12 cellular contexts compared by ENCODE assay signal in the genomic region with DNA sequence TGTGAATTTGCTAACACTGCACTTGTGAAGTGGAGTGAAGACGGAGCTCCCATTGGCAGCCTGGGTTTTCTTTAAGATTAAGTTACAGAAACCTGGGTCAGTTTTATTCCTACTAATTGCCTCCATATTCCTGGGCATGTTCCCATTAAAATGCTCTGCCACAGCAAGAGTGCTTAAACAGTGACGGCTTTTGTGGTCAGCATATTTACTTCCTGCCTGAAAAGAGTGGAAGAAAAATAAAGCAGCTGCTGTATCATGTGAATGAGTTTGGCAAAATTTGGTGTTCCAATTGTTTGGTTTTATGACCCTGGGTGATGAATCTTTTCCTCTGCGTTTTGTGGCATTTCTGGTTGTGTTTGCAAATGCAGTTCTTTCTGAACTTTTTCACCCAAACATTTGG.
DNase-seq lines count a peak whose midpoint lies in the region; ATAC-seq, FAIRE-seq and TF ChIP-seq lines count a peak whose summit lies in the region.
"Had no signal": no experiment of that assay in that cellular context is flagged by ENCODE, and none has a peak within 500 bp of the region (broad histone marks: within the 10 kb centered on the region; RNA-seq: fewer than 3 reads in every experiment).

No MANE protein-coding gene starts in this region.

- H3K4me3 ChIP-seq in fibroblast of the aortic adventitia (ENCODE audit: low read depth, low read length) (no peak overlapping the region), small intestine (ENCODE audit: low read depth in 1 of 2, low read length in 2 of 2) (no peak overlapping the region), ascending aorta (no peak overlapping the region), ovary (no peak overlapping the region)
- H3K4me3 ChIP-seq in CD8-positive, alpha-beta T cell (ENCODE audit: low read depth, low read length), result no peak overlapping the region

- no peak overlapping the region for H3K4me3 Mint-ChIP-seq in CD8-positive, alpha-beta T cell
- H3K4me3 Mint-ChIP-seq: stimulated activated naive CD8-positive, alpha-beta T cell treated with anti-CD3 and anti-CD28 coated beads, Interleukin-15, amount 100 ng/mL, for 72 hours had no signal

- no peaks in the 10 kb centered on the region for H3K36me3 ChIP-seq in small intestine (ENCODE audit: control insufficient read depth in 2 of 2, insufficient read depth in 2 of 2, low read length in 2 of 2)
- no peaks in the 10 kb centered on the region for H3K36me3 ChIP-seq in ascending aorta
- H3K36me3 ChIP-seq in ovary, result no peaks in the 10 kb centered on the region
- no peaks in the 10 kb centered on the region for H3K36me3 ChIP-seq in CD8-positive, alpha-beta T cell (ENCODE audit: insufficient read depth, low read length)

- H3K27me3 Mint-ChIP-seq in CD8-positive, alpha-beta T cell (ENCODE audit: low read depth), result no peaks in the 10 kb centered on the region
- H3K27me3 Mint-ChIP-seq: stimulated activated naive CD8-positive, alpha-beta T cell treated with anti-CD3 and anti-CD28 coated beads, Interleukin-15, amount 100 ng/mL, for 72 hours had no signal

- DNase-seq in GM04504 (ENCODE audit: low read depth) (peak; percentile 65), NCI-H510A treated with DMSO at 0.1 percent for 48 hours (lab: John Stamatoyannopoulos, UW) (peak; percentile 45), fibroblast of the aortic adventitia (ENCODE audit: low read depth) (peak; percentile 71), small intestine (peak; percentile 3), ascending aorta (ENCODE audit: low spot score in 2 of 2) (no peak), ovary (no peak), T-helper 2 cell (no peak)
- DNase-seq in CD8-positive, alpha-beta T cell, result no peak
- DNase-seq: activated CD8-positive, alpha-beta memory T cell treated with anti-CD3 and anti-CD28 coated beads, Interleukin-2, amount 50 U/mL, for 4 hours; NCI-H1436 treated with DMSO at 0.1 percent for 48 hours; stimulated activated naive CD8-positive, alpha-beta T cell treated with anti-CD3 and anti-CD28 coated beads, Interleukin-15, amount 100 ng/mL, for 72 hours; T-helper 9 cell had no signal

- no peaks in the 10 kb centered on the region for H3K4me1 Mint-ChIP-seq in CD8-positive, alpha-beta T cell (ENCODE audit: low read depth)
- H3K4me1 Mint-ChIP-seq: stimulated activated naive CD8-positive, alpha-beta T cell treated with anti-CD3 and anti-CD28 coated beads, Interleukin-15, amount 100 ng/mL, for 72 hours had no signal

- POLR2A ChIA-PET in CD8-positive, alpha-beta T cell (lab: Charles Lee), result no interaction called here

- no peaks in the 10 kb centered on the region for H3K9me3 ChIP-seq in small intestine (ENCODE audit: control insufficient read depth, low read depth)
- no peaks in the 10 kb centered on the region for H3K9me3 ChIP-seq in ascending aorta
- no peaks in the 10 kb centered on the region for H3K9me3 ChIP-seq in ovary
- H3K9me3 ChIP-seq in CD8-positive, alpha-beta T cell (ENCODE audit: low read length), result no peaks in the 10 kb centered on the region

- WGBS in small intestine, 3 donors, result 47 to 85% (median 64%) methylated on average over 3 of the region's 3 CpGs
- 6 to 12% (median 7%) methylated on average over 3 of the region's 3 CpGs for WGBS in ovary, 3 donors

- intact Hi-C loops in ascending aorta (cut with DNase I), result no loop called here
- intact Hi-C loops in ovary (cut with DNase I), result no loop called here
- intact Hi-C loops in CD8-positive, alpha-beta T cell (cut with DNase I, micrococcal nuclease), result no loop called here

- H3K27me3 ChIP-seq in small intestine (ENCODE audit: control insufficient read depth in 2 of 2, insufficient read depth in 2 of 2, low read length in 2 of 2) (no peaks in the 10 kb centered on the region), ascending aorta (no peaks in the 10 kb centered on the region), ovary (no peaks in the 10 kb centered on the region)
- H3K27me3 ChIP-seq in CD8-positive, alpha-beta T cell (ENCODE audit: insufficient read depth, low read length), result no peaks in the 10 kb centered on the region

- no peaks in the 10 kb centered on the region for H3K4me1 ChIP-seq in small intestine (ENCODE audit: control insufficient read depth in 2 of 2, insufficient read depth in 1 of 2, low read depth in 1 of 2, low read length in 1 of 2)
- H3K4me1 ChIP-seq in ascending aorta, result no peaks in the 10 kb centered on the region
- no peaks in the 10 kb centered on the region for H3K4me1 ChIP-seq in ovary (ENCODE audit: insufficient read depth)
- H3K4me1 ChIP-seq in CD8-positive, alpha-beta T cell (ENCODE audit: insufficient read depth, low read length), result no peaks in the 10 kb centered on the region

- no peak for TF ChIP-seq EP300 in ovary (IDR thresholded peaks at IDR 0.05)

- no peaks in the 10 kb centered on the region for H3K36me3 Mint-ChIP-seq in CD8-positive, alpha-beta T cell

- no peak for FAIRE-seq in small intestine (lab: Jason Lieb, UNC)

- H3K9me3 Mint-ChIP-seq in CD8-positive, alpha-beta T cell, result peaks cover 4% of the 10 kb centered on the region

- H3K27ac Mint-ChIP-seq in CD8-positive, alpha-beta T cell, result no peak overlapping the region

- H3K27ac ChIP-seq in small intestine (ENCODE audit: low read depth in 1 of 2, low read length in 1 of 2) (no peak overlapping the region), ascending aorta (no peak overlapping the region), ovary (no peak overlapping the region)
- no peak overlapping the region for H3K27ac ChIP-seq in CD8-positive, alpha-beta T cell (ENCODE audit: low read depth, low read length)

- CTCF ChIA-PET in CD8-positive, alpha-beta T cell (lab: Charles Lee), result no interaction called here

- TF ChIP-seq CTCF in fibroblast of the aortic adventitia (IDR thresholded peaks at IDR 0.05; ENCODE audit: insufficient read depth, low read length) (no peak), ascending aorta (IDR thresholded peaks at IDR 0.05) (no peak), ovary (IDR thresholded peaks at IDR 0.05) (no peak)
- TF ChIP-seq CTCF in CD8-positive, alpha-beta T cell (IDR thresholded peaks at IDR 0.05), result no peak

- ATAC-seq in CD8-positive, alpha-beta T cell, result no peak
- ATAC-seq: stimulated activated naive CD8-positive, alpha-beta T cell treated with anti-CD3 and anti-CD28 coated beads, Interleukin-15, amount 100 ng/mL, for 72 hours had no signal

- no peak for TF ChIP-seq POLR2A in ovary (IDR thresholded peaks at IDR 0.05)

Comparison
In these comparisons a context has a peak if more than half of its experiments do, and no peak if none do; other contexts are left out.
1. DNase-seq: peak in GM04504 (single experiment), NCI-H510A treated with DMSO at 0.1 percent for 48 hours (single experiment), fibroblast of the aortic adventitia (single experiment) and small intestine (single experiment); none in ascending aorta (0 of 2), ovary (0 of 5), T-helper 2 cell (0 of 5) and CD8-positive, alpha-beta T cell (0 of 7).